In genomic region chr7:6857714-6858314, GRCh38 we compare ENCODE assay signal across 8 cellular contexts. TPM values are rescaled to one million over a fixed set of nuclear protein-coding genes. Genes with fewer than 3 reads are reported as not detected.
DNase-seq lines count a peak whose midpoint lies in the region; ATAC-seq and TF ChIP-seq lines count a peak whose summit lies in the region.
"Not testable (repeated sequence)": the region's sequence is repeated elsewhere in the genome, so short reads cannot be mapped to it uniquely, and the experiment has no call there.

No MANE protein-coding gene starts in this region.

- H3K9me2 ChIP-seq in Karpas-422 (replicated peaks; ENCODE audit: insufficient read depth, low read length): not testable (repeated sequence)

- not testable (repeated sequence) for H4K20me1 ChIP-seq in Karpas-422 (ENCODE audit: insufficient read depth, low read depth, low read length)

- H3K9me3 Mint-ChIP-seq in activated CD8-positive, alpha-beta T cell treated with anti-CD3 and anti-CD28 coated beads for 36 hours: not testable (repeated sequence)

- H3K27ac ChIP-seq in Karpas-422 (ENCODE audit: low read length); testis: not testable (repeated sequence)

- H3K4me1 Mint-ChIP-seq in activated CD8-positive, alpha-beta T cell treated with anti-CD3 and anti-CD28 coated beads for 36 hours (ENCODE audit: low read depth): not testable (repeated sequence)

- H3K9ac ChIP-seq in Karpas-422 (ENCODE audit: low read length): not testable (repeated sequence)

- not testable (repeated sequence) for ATAC-seq in activated CD8-positive, alpha-beta T cell treated with anti-CD3 and anti-CD28 coated beads for 36 hours

- POLR2A ChIA-PET in activated CD8-positive, alpha-beta T cell treated with anti-CD3 and anti-CD28 coated beads for 36 hours (lab: Charles Lee): not testable (repeated sequence)

- not testable (repeated sequence) for H3K36me3 Mint-ChIP-seq in activated CD8-positive, alpha-beta T cell treated with anti-CD3 and anti-CD28 coated beads for 36 hours (ENCODE audit: low read depth)

- H3K27me3 Mint-ChIP-seq in activated CD8-positive, alpha-beta T cell treated with anti-CD3 and anti-CD28 coated beads for 36 hours: not testable (repeated sequence)

- not testable (repeated sequence) for TF ChIP-seq POLR2A in testis (IDR thresholded peaks at IDR 0.05)

- not testable (repeated sequence) for H3K27ac Mint-ChIP-seq in activated CD8-positive, alpha-beta T cell treated with anti-CD3 and anti-CD28 coated beads for 36 hours

- H3K4me2 ChIP-seq in Karpas-422 (ENCODE audit: low read depth, low read length, poor library complexity, severe bottlenecking): not testable (repeated sequence)

- intact Hi-C loops in activated CD8-positive, alpha-beta T cell treated with anti-CD3 and anti-CD28 coated beads for 36 hours (cut with micrococcal nuclease); testis (cut with DNase I; ENCODE audit: low total_unique reads): not testable (repeated sequence)

- H3K36me3 ChIP-seq in Karpas-422 (ENCODE audit: insufficient read depth, low read length); testis (ENCODE audit: low read depth, missing control alignments): not testable (repeated sequence)

- H3K4me1 ChIP-seq in Karpas-422 (ENCODE audit: low read length); testis: not testable (repeated sequence)

- not testable (repeated sequence) for H3K4me3 ChIP-seq in Karpas-422 (ENCODE audit: low read length); cardiac fibroblast (replicated peaks in 1 of 2; ENCODE audit: low read depth in 2 of 2, low read length in 2 of 2); testis

- not testable (repeated sequence) for H3K4me3 Mint-ChIP-seq in activated CD8-positive, alpha-beta T cell treated with anti-CD3 and anti-CD28 coated beads for 36 hours

- peak; percentile 65 for TF ChIP-seq CTCF in activated CD8-positive, alpha-beta T cell treated with anti-CD3 and anti-CD28 coated beads for 36 hours (IDR thresholded peaks at IDR 0.05)
- TF ChIP-seq CTCF in cardiac fibroblast (IDR thresholded peaks at IDR 0.05; ENCODE audit: low read depth, low read length) (peak; percentile 59), testis (IDR thresholded peaks at IDR 0.05) (peak; percentile 72 to 76 (median 74))

- peak; percentile 22 for DNase-seq in DMS153 (lab: John Stamatoyannopoulos, UW)
- peak; percentile 81 for DNase-seq in Karpas-422
- peak; percentile 17 for DNase-seq in OCI-M2 (lab: John Stamatoyannopoulos, UW; ENCODE audit: unreplicated experiment)
- DNase-seq in activated CD8-positive, alpha-beta T cell treated with anti-CD3 and anti-CD28 coated beads for 36 hours: peak; percentile 90
- DNase-seq in cardiac fibroblast (ENCODE audit: low read depth in 2 of 2): peak; percentile 53 to 54
- DNase-seq in iPS-NIHi11 (ENCODE audit: low spot score): peak; percentile 68
- DNase-seq in retina: peak; percentile 81
- peak; percentile 87 for DNase-seq in testis

- CTCF ChIA-PET in activated CD8-positive, alpha-beta T cell treated with anti-CD3 and anti-CD28 coated beads for 36 hours (lab: Charles Lee): interaction anchor here (0.6 to 1.4 kb wide), 5 partner anchors 198 to 342 kb away, joined by 3 to 5 read pairs (median 4); partner anchors contain the start of gene INTS15

- H3K9me3 ChIP-seq in Karpas-422 (ENCODE audit: low read length); testis: not testable (repeated sequence)

- H2AFZ ChIP-seq in Karpas-422 (ENCODE audit: low read length): not testable (repeated sequence)

- WGBS in testis, 2 donors: 6 to 29% methylated on average over 3 to 14 of the region's 14 CpGs

- not testable (repeated sequence) for H3K27me3 ChIP-seq in Karpas-422 (ENCODE audit: low read length); testis

- H3K79me2 ChIP-seq in Karpas-422 (ENCODE audit: low read length): not testable (repeated sequence)

RNA-seq across cellular contexts. Expression of gene CCZ1B, which starts 31.7 kb away (rescaled TPM):
- 76.5 and 87.2 TPM in 2 replicates for total RNA-seq in Karpas-422 (2014; rRNA removed; shearing (Covaris generic); ENCODE audit: low replicate concordance)
- 10 to 100 TPM; 36.9 to 48.7 TPM for total RNA-seq in activated CD8-positive, alpha-beta T cell treated with anti-CD3 and anti-CD28 coated beads for 36 hours
- total RNA-seq in testis: 10 to 100 TPM; 36.0 to 51.2 TPM
- 58.7 TPM for polyA plus RNA-seq in testis (ENCODE audit: insufficient read depth, low read depth, low replicate concordance)

Comparison
In these comparisons a context has a peak if more than half of its experiments do, and no peak if none do; other contexts are left out.
1. DNase-seq: peak in every context shown above with its lines; median percentile 90 in activated CD8-positive, alpha-beta T cell treated with anti-CD3 and anti-CD28 coated beads for 36 hours; 87 in testis; 81 in Karpas-422; 81 in retina; 68 in iPS-NIHi11; 54 in cardiac fibroblast; 22 in DMS153; 17 in OCI-M2.